11 cellular contexts compared by ENCODE assay signal in the genomic region with DNA sequence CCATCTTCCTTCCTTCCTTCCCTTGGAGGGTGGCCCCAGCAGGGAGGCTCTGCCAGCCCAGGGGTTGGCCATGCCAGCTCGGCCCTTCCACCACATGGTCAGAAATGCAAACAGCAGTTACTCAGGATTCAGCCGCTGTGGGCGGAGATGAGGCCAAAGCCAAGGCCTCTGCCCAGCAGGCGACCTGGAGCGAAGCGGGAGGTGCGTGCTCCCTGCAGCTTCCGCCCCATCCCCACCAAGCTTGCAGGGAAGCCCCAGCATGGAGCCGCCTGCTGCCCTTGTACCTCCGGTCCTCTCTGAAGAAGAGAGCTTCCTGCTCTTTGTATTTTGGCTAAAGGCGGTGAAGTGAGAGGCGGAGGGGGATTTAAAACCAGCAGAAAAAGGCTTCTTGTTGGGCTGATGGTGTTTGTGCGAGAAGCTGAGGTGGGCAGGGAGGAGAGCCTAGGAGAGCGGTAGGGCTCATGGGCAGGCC. TPM values are rescaled to one million over a fixed set of nuclear protein-coding genes. Genes with fewer than 3 reads are reported as not detected.
A peak's percentile ranks its signal among the peaks of the same experiment; 100 is the strongest.
DNase-seq lines count a peak whose midpoint lies in the region; ATAC-seq, FAIRE-seq and TF ChIP-seq lines count a peak whose summit lies in the region.
"Had no signal": no experiment of that assay in that cellular context is flagged by ENCODE, and none has a peak within 500 bp of the region (broad histone marks: within the 10 kb centered on the region; RNA-seq: fewer than 3 reads in every experiment).

No MANE protein-coding gene starts in this region.

- TF ChIP-seq CTCF in foreskin keratinocyte (conservative IDR thresholded peaks at IDR 0.05) = peak; percentile 6

- no peak overlapping the region for H3K4me3 ChIP-seq in H7 (ENCODE audit: insufficient read depth, low read depth, low read length)
- H3K4me3 ChIP-seq: SJSA1 had no signal

- no peaks in the 10 kb centered on the region for H3K36me3 ChIP-seq in H7 (replicated peaks; ENCODE audit: control insufficient read depth, insufficient read depth, low read length)
- H3K36me3 ChIP-seq: SJSA1 had no signal

- H3K9me3 Mint-ChIP-seq in activated CD4-positive, alpha-beta T cell treated with anti-CD3 and anti-CD28 coated beads for 36 hours (ENCODE audit: low read depth) = no peaks in the 10 kb centered on the region
- H3K9me3 Mint-ChIP-seq: stimulated activated naive B cell treated with anti-CD40 and anti-IgM and Interleukin-4, amounts not matched to agents 10 μg/mL and 1 μg/mL and 100 μg/mL, for 72 hours had no signal

- H3K4me1 ChIP-seq in foreskin keratinocyte = peaks cover 8% of the 10 kb centered on the region

- no peaks in the 10 kb centered on the region for H3K36me3 Mint-ChIP-seq in activated CD4-positive, alpha-beta T cell treated with anti-CD3 and anti-CD28 coated beads for 36 hours (ENCODE audit: low read depth)
- H3K36me3 Mint-ChIP-seq: stimulated activated naive B cell treated with anti-CD40 and anti-IgM and Interleukin-4, amounts not matched to agents 10 μg/mL and 1 μg/mL and 100 μg/mL, for 72 hours had no signal

- intact Hi-C loops in activated CD4-positive, alpha-beta T cell treated with anti-CD3 and anti-CD28 coated beads for 36 hours (cut with DNase I, micrococcal nuclease) = no loop called here

- CTCF ChIA-PET in activated CD4-positive, alpha-beta T cell treated with anti-CD3 and anti-CD28 coated beads for 36 hours (lab: Charles Lee) = interaction anchor here (1.0 kb wide), 1 partner anchor 13 kb away, joined by 5 read pairs; no protein-coding TSS in a partner anchor

- no peaks in the 10 kb centered on the region for H3K27me3 Mint-ChIP-seq in activated CD4-positive, alpha-beta T cell treated with anti-CD3 and anti-CD28 coated beads for 36 hours

- H3K27ac Mint-ChIP-seq in activated CD4-positive, alpha-beta T cell treated with anti-CD3 and anti-CD28 coated beads for 36 hours = no peak overlapping the region
- H3K27ac Mint-ChIP-seq: stimulated activated naive B cell treated with anti-CD40 and anti-IgM and Interleukin-4, amounts not matched to agents 10 μg/mL and 1 μg/mL and 100 μg/mL, for 72 hours had no signal

- FAIRE-seq in RCC 7860 (lab: Jason Lieb, UNC) (no peak), urothelium cell line (lab: Jason Lieb, UNC) (peak; percentile 69)

- DNase-seq in H7 = peak; percentile 83
- peak; percentile 4 for DNase-seq in RCC 7860 (ENCODE audit: low spot score)
- no peak for DNase-seq in foreskin keratinocyte
- DNase-seq in urothelium cell line (ENCODE audit: low spot score) = peak; percentile 47
- no peak for DNase-seq in activated CD4-positive, alpha-beta T cell treated with anti-CD3 and anti-CD28 coated beads for 36 hours
- DNase-seq: NCI-H2171; stimulated activated naive B cell treated with anti-CD40 and anti-IgM and Interleukin-4, amounts not matched to agents 10 μg/mL and 1 μg/mL and 100 μg/mL, for 72 hours had no signal

- POLR2A ChIA-PET in activated CD4-positive, alpha-beta T cell treated with anti-CD3 and anti-CD28 coated beads for 36 hours (lab: Charles Lee) = no interaction called here

- no peaks in the 10 kb centered on the region for H3K4me1 Mint-ChIP-seq in activated CD4-positive, alpha-beta T cell treated with anti-CD3 and anti-CD28 coated beads for 36 hours
- H3K4me1 Mint-ChIP-seq: stimulated activated naive B cell treated with anti-CD40 and anti-IgM and Interleukin-4, amounts not matched to agents 10 μg/mL and 1 μg/mL and 100 μg/mL, for 72 hours had no signal

- H3K4me3 Mint-ChIP-seq in activated CD4-positive, alpha-beta T cell treated with anti-CD3 and anti-CD28 coated beads for 36 hours = no peak overlapping the region
- H3K4me3 Mint-ChIP-seq: stimulated activated naive B cell treated with anti-CD40 and anti-IgM and Interleukin-4, amounts not matched to agents 10 μg/mL and 1 μg/mL and 100 μg/mL, for 72 hours had no signal

- H3K27me3 ChIP-seq in H7 (ENCODE audit: control insufficient read depth, insufficient read depth, low read length) (no peaks in the 10 kb centered on the region; the same call in 1 of the 2 replicates), foreskin keratinocyte (no peaks in the 10 kb centered on the region)
- H3K27me3 ChIP-seq: SJSA1 had no signal

- no peak overlapping the region for H3K27ac ChIP-seq in foreskin keratinocyte
- H3K27ac ChIP-seq: epithelial cell of prostate, SJSA1 had no signal

- ATAC-seq in foreskin keratinocyte = no peak
- ATAC-seq in GM21528 (IDR thresholded peaks at IDR 0.05; ENCODE audit: low FRiP score, unreplicated experiment) = no peak
- no peak for ATAC-seq in activated CD4-positive, alpha-beta T cell treated with anti-CD3 and anti-CD28 coated beads for 36 hours
- ATAC-seq in HG02763 (IDR thresholded peaks at IDR 0.05; ENCODE audit: unreplicated experiment) = no peak
- ATAC-seq: stimulated activated naive B cell treated with anti-CD40 and anti-IgM and Interleukin-4, amounts not matched to agents 10 μg/mL and 1 μg/mL and 100 μg/mL, for 72 hours had no signal

RNA-seq across cellular contexts. Expression of a gene that starts 50.4 kb away (rescaled TPM):
- total RNA-seq in H7 (2014; rRNA removed; shearing (Covaris generic)) = 1.1 and 2.3 TPM in 2 replicates
- total RNA-seq in foreskin keratinocyte = 58.9 and 71.4 TPM in 2 replicates
- polyA plus RNA-seq in foreskin keratinocyte = 17.7 and 19.2 TPM in 2 replicates
- total RNA-seq in activated CD4-positive, alpha-beta T cell treated with anti-CD3 and anti-CD28 coated beads for 36 hours = not detected

Comparison
In these comparisons a context has a peak if more than half of its experiments do, and no peak if none do; other contexts are left out.
1. DNase-seq: peak in H7 (single experiment), RCC 7860 (single experiment) and urothelium cell line (single experiment); none in foreskin keratinocyte (0 of 2) and activated CD4-positive, alpha-beta T cell treated with anti-CD3 and anti-CD28 coated beads for 36 hours (single experiment).
2. RNA of a gene that starts 50.4 kb away (total RNA-seq): 58.9 to 71.4 TPM in foreskin keratinocyte; 1.1 to 2.3 TPM in H7 and not detected in activated CD4-positive, alpha-beta T cell treated with anti-CD3 and anti-CD28 coated beads for 36 hours; every median in the first group is over 10 times any median in the second.